ENCODE assay signal across 1 cellular context in genomic region chr1:45752441-45753052, GRCh38.
TF ChIP-seq lines count a peak whose summit lies in the region.

No MANE protein-coding gene starts in this region.

TF ChIP-seq in GM12878, 131 proteins besides CTCF, POLR2A, EP300 and RAD21:
- TF ChIP-seq ZBED1 (IDR thresholded peaks at IDR 0.05; ENCODE audit: borderline replicate concordance), result no peak
- no peak for TF ChIP-seq SREBF2 (IDR thresholded peaks at IDR 0.05; ENCODE audit: low read length)
- no peak for TF ChIP-seq ZNF24 (IDR thresholded peaks at IDR 0.05)
- TF ChIP-seq RBBP5 (conservative IDR thresholded peaks at IDR 0.05), result no peak
- TF ChIP-seq FOXK2 (IDR thresholded peaks at IDR 0.05), result no peak
- no peak for TF ChIP-seq CBFB (IDR thresholded peaks at IDR 0.05; ENCODE audit: low read depth)
- TF ChIP-seq RAD51 (IDR thresholded peaks at IDR 0.05), result no peak
